Comparison of ENCODE assay signal across 8 cellular contexts in genomic region chr3:45841701-45842491, GRCh38. TPM values are rescaled to one million over a fixed set of nuclear protein-coding genes. Genes with fewer than 3 reads are reported as not detected.
DNase-seq lines count a peak whose midpoint lies in the region; ATAC-seq, FAIRE-seq and TF ChIP-seq lines count a peak whose summit lies in the region.

TSS of gene LZTFL1 (minus strand) at chr3:45842119. CDS start at chr3:45841991, 128 bp downstream.

- DNase-seq in D721Med (ENCODE audit: insufficient read length, low spot score) (peak; percentile 73), RKO (ENCODE audit: low spot score) (peak; percentile 98), fibroblast of lung (ENCODE audit: low read depth in 2 of 2) (peak; percentile 97 to 98), naive B cell (peak; percentile 92)
- peak; percentile 81 for DNase-seq in activated T-helper 1 cell treated with anti-CD3 and anti-CD28 coated beads, Interleukin-12 subunit alpha, Interleukin-12 subunit beta, Interleukin-2, Interleukin-4 antibody, amounts not matched to agents 30 ng/mL and 10 ng/mL and 1 ng/mL, durations not matched to agents 14 hours and 24 hours and 36 hours (ENCODE audit: low spot score)
- DNase-seq in stimulated activated CD8-positive, alpha-beta memory T cell treated with anti-CD3 and anti-CD28 coated beads, Interleukin-7, amount 100 ng/mL, for 48 hours (ENCODE audit: extremely low read depth in 1 of 2, low read depth in 1 of 2) = peak; percentile 71 to 85

- peak within 1 kb of the TSS; percentile 87 for H2AFZ ChIP-seq in fibroblast of lung (ENCODE audit: low read length)

- peaks cover 2% of the 10 kb centered on the region for H3K4me1 ChIP-seq in fibroblast of lung (ENCODE audit: control insufficient read depth, extremely low read depth, insufficient read depth, low read length)

- peaks cover 26% of the 10 kb centered on the region for H3K27me3 Mint-ChIP-seq in activated T-helper 1 cell treated with anti-CD3 and anti-CD28 coated beads, Interleukin-12 subunit alpha, Interleukin-12 subunit beta, Interleukin-2, Interleukin-4 antibody, amounts not matched to agents 30 ng/mL and 10 ng/mL and 1 ng/mL, durations not matched to agents 14 hours and 24 hours and 36 hours (ENCODE audit: insufficient read depth)
- H3K27me3 Mint-ChIP-seq in naive B cell = no peaks in the 10 kb centered on the region

- no peaks in the 10 kb centered on the region for H3K36me3 Mint-ChIP-seq in activated T-helper 1 cell treated with anti-CD3 and anti-CD28 coated beads, Interleukin-12 subunit alpha, Interleukin-12 subunit beta, Interleukin-2, Interleukin-4 antibody, amounts not matched to agents 30 ng/mL and 10 ng/mL and 1 ng/mL, durations not matched to agents 14 hours and 24 hours and 36 hours (ENCODE audit: low read depth)
- H3K36me3 Mint-ChIP-seq in naive B cell = peaks cover 5 to 15% of the 10 kb centered on the region in 2 donors

- H3K9me3 ChIP-seq in KOPT-K1 (ENCODE audit: insufficient read depth, low read length, poor library complexity, severe bottlenecking) (no peaks in the 10 kb centered on the region), fibroblast of lung (ENCODE audit: control insufficient read depth, insufficient read depth, low read depth, low read length) (no peaks in the 10 kb centered on the region)

- H3K4me3 ChIP-seq in fibroblast of lung (replicated peaks in 1 of 4; ENCODE audit: control extremely low read depth in 1 of 4, insufficient read depth in 1 of 4, low read depth in 3 of 4, low read length in 4 of 4) = peak within 1 kb of the TSS; percentile 78 to 92 (median 87)

- peak within 1 kb of the TSS; percentile 90 for H3K4me3 Mint-ChIP-seq in activated T-helper 1 cell treated with anti-CD3 and anti-CD28 coated beads, Interleukin-12 subunit alpha, Interleukin-12 subunit beta, Interleukin-2, Interleukin-4 antibody, amounts not matched to agents 30 ng/mL and 10 ng/mL and 1 ng/mL, durations not matched to agents 14 hours and 24 hours and 36 hours
- H3K4me3 Mint-ChIP-seq in naive B cell = peak within 1 kb of the TSS; percentile 92 to 99 (median 97)

- H3K36me3 ChIP-seq in KOPT-K1 (ENCODE audit: insufficient read depth, low read length) (peaks cover 73% of the 10 kb centered on the region), fibroblast of lung (ENCODE audit: control insufficient read depth, insufficient read depth, low read length) (no peaks in the 10 kb centered on the region)

- peak; percentile 89 for ATAC-seq in GM21619 (IDR thresholded peaks at IDR 0.05; ENCODE audit: unreplicated experiment)
- peak; percentile 94 for ATAC-seq in naive B cell (ENCODE audit: low read depth in 2 of 2)

- H3K4me2 ChIP-seq in fibroblast of lung (ENCODE audit: extremely low read depth, insufficient read depth, low read length) = peak within 1 kb of the TSS; percentile 81

- peak within 1 kb of the TSS; percentile 77 for H3K27ac Mint-ChIP-seq in activated T-helper 1 cell treated with anti-CD3 and anti-CD28 coated beads, Interleukin-12 subunit alpha, Interleukin-12 subunit beta, Interleukin-2, Interleukin-4 antibody, amounts not matched to agents 30 ng/mL and 10 ng/mL and 1 ng/mL, durations not matched to agents 14 hours and 24 hours and 36 hours
- peak within 1 kb of the TSS; percentile 95 to 100 (median 98) for H3K27ac Mint-ChIP-seq in naive B cell

- peaks cover 3% of the 10 kb centered on the region for H3K27me3 ChIP-seq in fibroblast of lung (ENCODE audit: control insufficient read depth, insufficient read depth, low read length)

- H4K20me1 ChIP-seq in fibroblast of lung (ENCODE audit: control insufficient read depth, extremely low read depth, insufficient read depth, low read length) = no peaks in the 10 kb centered on the region

- no peaks in the 10 kb centered on the region for H3K9me3 Mint-ChIP-seq in activated T-helper 1 cell treated with anti-CD3 and anti-CD28 coated beads, Interleukin-12 subunit alpha, Interleukin-12 subunit beta, Interleukin-2, Interleukin-4 antibody, amounts not matched to agents 30 ng/mL and 10 ng/mL and 1 ng/mL, durations not matched to agents 14 hours and 24 hours and 36 hours
- H3K9me3 Mint-ChIP-seq in naive B cell = no peaks in the 10 kb centered on the region

- no peaks in the 10 kb centered on the region for H3K79me2 ChIP-seq in fibroblast of lung (ENCODE audit: control insufficient read depth, insufficient read depth, low read length)

- peaks cover 22% of the 10 kb centered on the region for H3K4me1 Mint-ChIP-seq in activated T-helper 1 cell treated with anti-CD3 and anti-CD28 coated beads, Interleukin-12 subunit alpha, Interleukin-12 subunit beta, Interleukin-2, Interleukin-4 antibody, amounts not matched to agents 30 ng/mL and 10 ng/mL and 1 ng/mL, durations not matched to agents 14 hours and 24 hours and 36 hours (ENCODE audit: low read depth)
- H3K4me1 Mint-ChIP-seq in naive B cell = peaks cover 12 to 22% (median 21%) of the 10 kb centered on the region in 3 donors

- H3K27ac ChIP-seq in KOPT-K1 (ENCODE audit: low read depth, low read length, poor library complexity, severe bottlenecking) (peak within 1 kb of the TSS; percentile 17), fibroblast of lung (ENCODE audit: insufficient read depth, low read length) (peak within 1 kb of the TSS; percentile 84)

- FAIRE-seq in D721Med (lab: Jason Lieb, UNC) = peak; percentile 92

- peak within 1 kb of the TSS; percentile 72 for H3K9ac ChIP-seq in fibroblast of lung (ENCODE audit: insufficient read depth, low read length)

- intact Hi-C loops in activated T-helper 1 cell treated with anti-CD3 and anti-CD28 coated beads, Interleukin-12 subunit alpha, Interleukin-12 subunit beta, Interleukin-2, Interleukin-4 antibody, amounts not matched to agents 30 ng/mL and 10 ng/mL and 1 ng/mL, durations not matched to agents 14 hours and 24 hours and 36 hours (cut with micrococcal nuclease) = loop anchor here (1.0 to 2.0 kb wide), 5 partner anchors 19 to 74 kb away; partner anchors contain the start of gene SLC6A20

- TF ChIP-seq CTCF in D721Med (IDR thresholded peaks at IDR 0.05; ENCODE audit: insufficient read depth, missing control alignments) (no peak), fibroblast of lung (conservative IDR thresholded peaks at IDR 0.05 in 1 of 2, IDR thresholded peaks at IDR 0.05 in 1 of 2; ENCODE audit: low read depth in 1 of 2, low read length in 2 of 2) (no peak)

RNA-seq across cellular contexts. Expression of gene LZTFL1, which starts in this region (rescaled TPM):
- total RNA-seq in activated T-helper 1 cell treated with anti-CD3 and anti-CD28 coated beads, Interleukin-12 subunit alpha, Interleukin-12 subunit beta, Interleukin-2, Interleukin-4 antibody, amounts not matched to agents 30 ng/mL and 10 ng/mL and 1 ng/mL, durations not matched to agents 14 hours and 24 hours and 36 hours = 5.2 and 6.5 TPM in 2 replicates
- 12.4 and 16.2 TPM in 2 replicates for total RNA-seq in fibroblast of lung
- polyA plus RNA-seq in fibroblast of lung (18.7 and 28.0 TPM in 2 replicates), naive B cell (ENCODE audit: low read depth in 6 of 6) (10 to 100 TPM in 5 of 6 donors, 1 to 10 TPM in 1; 3.9 to 15.7 (median 13.9) TPM)
- 8.8 and 12.3 TPM in 2 replicates for polyA plus RNA-seq in fibroblast of lung (2012)
- polyA minus RNA-seq in fibroblast of lung (ENCODE audit: low replicate concordance) = 1.4 and 6.6 TPM in 2 replicates

Comparison
In these comparisons a context has a peak if more than half of its experiments do, and no peak if none do; other contexts are left out.
1. Peak in every context shown above with its lines: DNase-seq, ATAC-seq, H3K4me3 ChIP-seq and H3K27ac ChIP-seq.